In the genomic region with DNA sequence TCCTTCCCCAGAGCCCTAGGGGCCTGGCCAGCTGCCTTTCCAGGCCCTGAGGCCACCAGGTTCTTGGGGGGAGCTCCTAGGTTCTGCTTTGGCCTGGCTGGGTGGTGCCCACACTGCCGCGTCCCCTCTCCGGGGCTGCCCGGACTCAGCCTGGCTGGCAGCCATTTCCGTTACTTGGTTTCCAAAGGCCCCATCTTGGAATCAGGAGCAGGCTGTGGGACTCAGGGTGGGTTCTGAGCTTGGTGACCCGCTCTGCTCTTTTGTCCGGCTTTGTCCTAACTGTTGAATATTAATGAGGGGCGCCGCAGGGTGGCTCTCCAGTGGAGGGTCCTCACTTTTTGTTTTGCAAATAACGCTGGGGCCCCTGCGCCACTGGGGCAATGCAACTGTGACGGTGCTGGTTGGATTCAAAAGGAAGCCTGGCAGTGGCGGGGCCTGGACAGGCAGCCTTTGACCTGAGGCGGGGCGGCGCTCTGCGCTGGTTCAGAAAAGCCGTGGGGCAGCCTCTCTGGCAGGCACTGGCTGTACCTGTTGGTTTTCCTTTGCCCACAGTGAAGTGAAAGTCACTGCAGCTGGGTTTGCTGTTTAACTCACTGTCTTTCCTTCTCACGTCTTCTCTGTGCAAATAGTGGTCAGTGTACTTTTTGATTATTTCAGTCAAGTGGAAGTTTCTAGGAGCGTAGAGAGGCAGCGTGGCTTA, we compare ENCODE assay signal across 9 cellular contexts. TPM values are rescaled to one million over a fixed set of nuclear protein-coding genes. Genes with fewer than 3 reads are reported as not detected.
DNase-seq lines count a peak whose midpoint lies in the region; ATAC-seq and TF ChIP-seq lines count a peak whose summit lies in the region.
"Had no signal": no experiment of that assay in that cellular context is flagged by ENCODE, and none has a peak within 500 bp of the region (broad histone marks: within the 10 kb centered on the region; RNA-seq: fewer than 3 reads in every experiment).

No MANE protein-coding gene starts in this region.

- H3K9ac ChIP-seq in HUES6 (ENCODE audit: low read length): peak overlapping the region; percentile 71

- TF ChIP-seq CTCF in left lung (IDR thresholded peaks at IDR 0.05): no peak

- intact Hi-C loops in dendritic cell treated with granulocyte-macrophage colony-stimulating factor and Interleukin-4, amounts not matched to agents 40 ng/mL and 50 ng/mL, for 4 days (cut with micrococcal nuclease): loop anchor here (5.0 kb wide), 1 partner anchor 44 kb away; no protein-coding TSS in a partner anchor
- intact Hi-C loops in left lung (cut with DNase I): no loop called here

- H3K9me3 Mint-ChIP-seq in dendritic cell treated with granulocyte-macrophage colony-stimulating factor and Interleukin-4, amounts not matched to agents 40 ng/mL and 50 ng/mL, for 4 days: no peaks in the 10 kb centered on the region
- H3K9me3 Mint-ChIP-seq in stimulated activated memory B cell treated with anti-CD40 and anti-IgM and Interleukin-4, amounts not matched to agents 10 μg/mL and 1 μg/mL and 100 μg/mL, for 72 hours: no peaks in the 10 kb centered on the region

- DNase-seq in left lung (peak in 1 of 2 donors; percentile 87), HCEC 1CT (no peak)
- DNase-seq: stimulated activated naive CD8-positive, alpha-beta T cell treated with anti-CD3 and anti-CD28 coated beads, Interleukin-15, Interleukin-2, amounts not matched to agents 100 U/mL and 50 U/mL, for 24 hours had no signal

- H3K9me3 ChIP-seq in HUES6 (ENCODE audit: control insufficient read depth, insufficient read depth, low read depth, low read length) (no peaks in the 10 kb centered on the region), left lung (no peaks in the 10 kb centered on the region)
- H3K9me3 ChIP-seq: SJSA1 had no signal

- H3K27me3 ChIP-seq in HUES6 (ENCODE audit: control insufficient read depth, insufficient read depth, low read length) (no peaks in the 10 kb centered on the region), left lung (no peaks in the 10 kb centered on the region)
- H3K27me3 ChIP-seq: SJSA1 had no signal

- H3K27ac Mint-ChIP-seq in dendritic cell treated with granulocyte-macrophage colony-stimulating factor and Interleukin-4, amounts not matched to agents 40 ng/mL and 50 ng/mL, for 4 days: peak overlapping the region; percentile 13
- peak overlapping the region; percentile 71 for H3K27ac Mint-ChIP-seq in stimulated activated memory B cell treated with anti-CD40 and anti-IgM and Interleukin-4, amounts not matched to agents 10 μg/mL and 1 μg/mL and 100 μg/mL, for 72 hours

- H3K4me3 ChIP-seq in HUES6 (ENCODE audit: low read depth, low read length) (peak overlapping the region; percentile 24), left lung (no peak overlapping the region)
- H3K4me3 ChIP-seq: SJSA1 had no signal

- peaks cover 19% of the 10 kb centered on the region for H3K36me3 Mint-ChIP-seq in dendritic cell treated with granulocyte-macrophage colony-stimulating factor and Interleukin-4, amounts not matched to agents 40 ng/mL and 50 ng/mL, for 4 days (ENCODE audit: low read depth)
- H3K36me3 Mint-ChIP-seq in stimulated activated memory B cell treated with anti-CD40 and anti-IgM and Interleukin-4, amounts not matched to agents 10 μg/mL and 1 μg/mL and 100 μg/mL, for 72 hours: peaks cover 6% of the 10 kb centered on the region

- peaks cover 94% of the 10 kb centered on the region for H3K4me1 Mint-ChIP-seq in dendritic cell treated with granulocyte-macrophage colony-stimulating factor and Interleukin-4, amounts not matched to agents 40 ng/mL and 50 ng/mL, for 4 days (ENCODE audit: low read depth)
- peaks cover 76% of the 10 kb centered on the region for H3K4me1 Mint-ChIP-seq in stimulated activated memory B cell treated with anti-CD40 and anti-IgM and Interleukin-4, amounts not matched to agents 10 μg/mL and 1 μg/mL and 100 μg/mL, for 72 hours

- H3K27ac ChIP-seq in HUES6 (ENCODE audit: low read depth, low read length) (peak overlapping the region; percentile 95), left lung (peak overlapping the region; percentile 58 to 90)
- H3K27ac ChIP-seq: SJSA1 had no signal

- H3K4me1 ChIP-seq in HUES6 (ENCODE audit: control insufficient read depth, insufficient read depth, low read length): peaks cover 53% of the 10 kb centered on the region
- peaks cover 61 to 89% of the 10 kb centered on the region in 2 donors for H3K4me1 ChIP-seq in left lung

- no peaks in the 10 kb centered on the region for H3K27me3 Mint-ChIP-seq in dendritic cell treated with granulocyte-macrophage colony-stimulating factor and Interleukin-4, amounts not matched to agents 40 ng/mL and 50 ng/mL, for 4 days
- no peaks in the 10 kb centered on the region for H3K27me3 Mint-ChIP-seq in stimulated activated memory B cell treated with anti-CD40 and anti-IgM and Interleukin-4, amounts not matched to agents 10 μg/mL and 1 μg/mL and 100 μg/mL, for 72 hours

- ATAC-seq in left lung: peak; percentile 81
- ATAC-seq in stimulated activated memory B cell treated with anti-CD40 and anti-IgM and Interleukin-4, amounts not matched to agents 10 μg/mL and 1 μg/mL and 100 μg/mL, for 72 hours: no peak
- no peak for ATAC-seq in HG02981 (IDR thresholded peaks at IDR 0.05; ENCODE audit: unreplicated experiment)
- ATAC-seq in GM21423 (IDR thresholded peaks at IDR 0.05; ENCODE audit: unreplicated experiment): no peak
- ATAC-seq: stimulated activated naive CD8-positive, alpha-beta T cell treated with anti-CD3 and anti-CD28 coated beads, Interleukin-15, Interleukin-2, amounts not matched to agents 100 U/mL and 50 U/mL, for 24 hours had no signal

- H3K4me3 Mint-ChIP-seq in dendritic cell treated with granulocyte-macrophage colony-stimulating factor and Interleukin-4, amounts not matched to agents 40 ng/mL and 50 ng/mL, for 4 days: no peak overlapping the region
- no peak overlapping the region for H3K4me3 Mint-ChIP-seq in stimulated activated memory B cell treated with anti-CD40 and anti-IgM and Interleukin-4, amounts not matched to agents 10 μg/mL and 1 μg/mL and 100 μg/mL, for 72 hours

- peaks cover 4% of the 10 kb centered on the region; the same call in 1 of the 2 replicates for H3K36me3 ChIP-seq in HUES6 (ENCODE audit: control insufficient read depth, insufficient read depth, low read length)
- H3K36me3 ChIP-seq in left lung: no peaks in the 10 kb centered on the region

RNA-seq across cellular contexts. Expression of a gene that starts 20.2 kb away (rescaled TPM):
- total RNA-seq in left lung: 10 to 100 TPM; 75.8 to 89.0 TPM

RNA-seq across cellular contexts. Expression of a gene that starts 53.7 kb away (rescaled TPM):
- 10 to 100 TPM; 51.6 to 69.7 TPM for total RNA-seq in left lung
